Comparison of ENCODE assay signal across 22 cellular contexts in genomic region chr7:90303241-90303640, GRCh38. TPM values are rescaled to one million over a fixed set of nuclear protein-coding genes. Genes with fewer than 3 reads are reported as not detected.
A peak's percentile ranks its signal among the peaks of the same experiment; 100 is the strongest.
DNase-seq lines count a peak whose midpoint lies in the region; ATAC-seq, FAIRE-seq and TF ChIP-seq lines count a peak whose summit lies in the region.
"Had no signal": no experiment of that assay in that cellular context is flagged by ENCODE, and none has a peak within 500 bp of the region (broad histone marks: within the 10 kb centered on the region; RNA-seq: fewer than 3 reads in every experiment).

No MANE protein-coding gene starts in this region.

- DNase-seq in LNCaP clone FGC (ENCODE audit: low read depth) (peak; percentile 85), left colon (no peak), HEK293T (ENCODE audit: extremely low spot score) (no peak), HUDEP-2 (lab: John Stamatoyannopoulos, UW; ENCODE audit: unreplicated experiment in 76 of 76) (no peak)
- no peak for DNase-seq in activated CD8-positive, alpha-beta memory T cell treated with anti-CD3 and anti-CD28 coated beads, Interleukin-2, amount 50 U/mL, for 48 hours
- DNase-seq: ACHN; C1 segment of cervical spinal cord; Caco-2; CD4-positive, CD25-positive, alpha-beta regulatory T cell; CD8-positive, alpha-beta T cell; DMS153; DND-41; GM23248; H7; HCEC 1CT had no signal

- CTCF ChIA-PET in HEK293T (lab: Yijun Ruan, JAX): interaction anchor here (1.2 kb wide), 1 partner anchor 13 kb away, joined by 4 read pairs; no protein-coding TSS in a partner anchor

- intact Hi-C loops in left colon (cut with DNase I, micrococcal nuclease): no loop called here

- no peak overlapping the region for H3K4me3 ChIP-seq in LNCaP clone FGC (ENCODE audit: low read depth, low read length)
- H3K4me3 ChIP-seq: A549, GM23248 had no signal

- FAIRE-seq in A204.1 (lab: Jason Lieb, UNC) (peak; percentile 80), TTC549 (lab: Jason Lieb, UNC) (peak; percentile 3)
- FAIRE-seq: A549, GM12892, GM19239, H1 had no signal

- TF ChIP-seq CTCF in LNCaP clone FGC (IDR thresholded peaks at IDR 0.05; ENCODE audit: control insufficient read depth, extremely low read depth, insufficient read depth): no peak

- peak; percentile 57 for ATAC-seq in left colon
- no peak for ATAC-seq in HG03432 (IDR thresholded peaks at IDR 0.05; ENCODE audit: unreplicated experiment)
- ATAC-seq: A549; CD8-positive, alpha-beta T cell had no signal

- POLR2A ChIA-PET in HEK293T (lab: Yijun Ruan, JAX): no interaction called here

TF ChIP-seq in HEK293T, 16 proteins besides CTCF, POLR2A, EP300 and RAD21:
- TF ChIP-seq FOXM1 (IDR thresholded peaks at IDR 0.05; ENCODE audit: borderline replicate concordance): no peak
- no peak for TF ChIP-seq SUZ12 (IDR thresholded peaks at IDR 0.05)
- no peak for TF ChIP-seq ELF4 (IDR thresholded peaks at IDR 0.05)
- no peak for TF ChIP-seq HDGF (IDR thresholded peaks at IDR 0.05; ENCODE audit: borderline replicate concordance)
- no peak for TF ChIP-seq LEF1 (IDR thresholded peaks at IDR 0.05; ENCODE audit: borderline replicate concordance)
- TF ChIP-seq, protein P1, sequence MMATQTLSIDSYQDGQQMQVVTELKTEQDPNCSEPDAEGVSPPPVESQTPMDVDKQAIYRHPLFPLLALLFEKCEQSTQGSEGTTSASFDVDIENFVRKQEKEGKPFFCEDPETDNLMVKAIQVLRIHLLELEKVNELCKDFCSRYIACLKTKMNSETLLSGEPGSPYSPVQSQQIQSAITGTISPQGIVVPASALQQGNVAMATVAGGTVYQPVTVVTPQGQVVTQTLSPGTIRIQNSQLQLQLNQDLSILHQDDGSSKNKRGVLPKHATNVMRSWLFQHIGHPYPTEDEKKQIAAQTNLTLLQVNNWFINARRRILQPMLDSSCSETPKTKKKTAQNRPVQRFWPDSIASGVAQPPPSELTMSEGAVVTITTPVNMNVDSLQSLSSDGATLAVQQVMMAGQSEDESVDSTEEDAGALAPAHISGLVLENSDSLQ (IDR thresholded peaks at IDR 0.05): no peak

RNA-seq across cellular contexts. Expression of gene FAM237B, which starts 17.9 kb away (rescaled TPM):
- total RNA-seq in left colon: not detected
- total RNA-seq: Caco-2; CD4-positive, CD25-positive, alpha-beta regulatory T cell; CD8-positive, alpha-beta T cell; GM23248; H1; H7 had no signal

RNA-seq across cellular contexts. Expression of gene GTPBP10, which starts 43.3 kb away (rescaled TPM):
- 10 to 100 TPM; 16.2 to 21.2 TPM for total RNA-seq in left colon

RNA-seq across cellular contexts. Expression of gene CFAP69, which starts 58.3 kb away (rescaled TPM):
- total RNA-seq in left colon: 1 to 10 TPM; 3.5 to 5.9 TPM
- total RNA-seq: CD4-positive, CD25-positive, alpha-beta regulatory T cell; CD8-positive, alpha-beta T cell had no signal
